Comparison of ENCODE assay signal across 21 cellular contexts in the genomic region with DNA sequence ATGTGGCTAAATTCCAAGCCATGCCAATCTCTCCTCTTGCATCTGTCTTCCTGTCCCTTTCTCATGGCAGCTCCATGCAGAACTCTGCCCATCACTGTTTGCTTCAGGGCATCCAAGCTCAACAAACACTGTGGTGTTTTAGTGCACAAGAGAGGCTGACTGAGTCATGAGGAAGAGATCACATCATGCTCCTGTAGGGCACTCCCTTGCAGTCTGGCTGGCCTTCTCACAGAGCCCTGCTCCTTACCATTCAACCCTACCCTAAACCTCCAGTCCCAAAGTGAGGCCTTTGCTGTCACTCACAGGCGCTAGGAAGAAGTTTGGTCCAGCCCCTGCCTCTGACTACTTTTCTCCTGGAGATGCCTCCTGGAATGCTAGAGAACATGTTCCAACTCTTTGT.
"Had no signal": no experiment of that assay in that cellular context is flagged by ENCODE, and none has a peak within 500 bp of the region (broad histone marks: within the 10 kb centered on the region; RNA-seq: fewer than 3 reads in every experiment).

No MANE protein-coding gene starts in this region.

- H3K27ac ChIP-seq: body of pancreas, dorsolateral prefrontal cortex, hepatocyte, parathyroid adenoma, spleen, thyroid gland had no signal

- H3K9me3 Mint-ChIP-seq: activated CD4-positive, alpha-beta memory T cell treated with anti-CD3 and anti-CD28 coated beads for 36 hours; activated naive CD8-positive, alpha-beta T cell treated with anti-CD3 and anti-CD28 coated beads, Interleukin-2, amount 10 ng/mL, durations not matched to agents 7 days and 5 days; mesothelial cell of epicardium had no signal

- H3K36me3 Mint-ChIP-seq: activated CD4-positive, alpha-beta memory T cell treated with anti-CD3 and anti-CD28 coated beads for 36 hours; activated naive CD8-positive, alpha-beta T cell treated with anti-CD3 and anti-CD28 coated beads, Interleukin-2, amount 10 ng/mL, durations not matched to agents 7 days and 5 days; mesothelial cell of epicardium; natural killer cell treated with Interleukin-12 subunit alpha and Interleukin-12 subunit beta and Interleukin-15 and Interleukin-18, amount 100 ng/mL, for 72 hours; WTC11 had no signal

- H3K27me3 Mint-ChIP-seq: activated CD4-positive, alpha-beta memory T cell treated with anti-CD3 and anti-CD28 coated beads for 36 hours; activated naive CD8-positive, alpha-beta T cell treated with anti-CD3 and anti-CD28 coated beads, Interleukin-2, amount 10 ng/mL, durations not matched to agents 7 days and 5 days; natural killer cell treated with Interleukin-12 subunit alpha and Interleukin-12 subunit beta and Interleukin-15 and Interleukin-18, amount 100 ng/mL, for 72 hours had no signal

- DNase-seq: activated CD4-positive, alpha-beta memory T cell treated with anti-CD3 and anti-CD28 coated beads for 36 hours; activated CD4-positive, alpha-beta T cell treated with anti-CD3 and anti-CD28 coated beads for 4 hours; activated naive CD8-positive, alpha-beta T cell treated with anti-CD3 and anti-CD28 coated beads, Interleukin-2, amount 10 ng/mL, durations not matched to agents 7 days and 5 days; amygdala; body of pancreas; central memory CD4-positive, alpha-beta T cell; dorsolateral prefrontal cortex; erythroblast; spleen; stimulated activated CD8-positive, alpha-beta memory T cell treated with anti-CD3 and anti-CD28 coated beads, Interleukin-4, amount 100 ng/mL, for 48 hours; stimulated activated naive CD4-positive, alpha-beta T cell; T-helper 2 cell; thyroid gland had no signal

- H3K27me3 ChIP-seq: body of pancreas, dorsolateral prefrontal cortex, hepatocyte, spleen, thyroid gland had no signal

- H3K27ac Mint-ChIP-seq: activated CD4-positive, alpha-beta memory T cell treated with anti-CD3 and anti-CD28 coated beads for 36 hours; activated naive CD8-positive, alpha-beta T cell treated with anti-CD3 and anti-CD28 coated beads, Interleukin-2, amount 10 ng/mL, durations not matched to agents 7 days and 5 days; mesothelial cell of epicardium; natural killer cell treated with Interleukin-12 subunit alpha and Interleukin-12 subunit beta and Interleukin-15 and Interleukin-18, amount 100 ng/mL, for 72 hours; WTC11 had no signal

- H3K4me1 Mint-ChIP-seq: activated naive CD8-positive, alpha-beta T cell treated with anti-CD3 and anti-CD28 coated beads, Interleukin-2, amount 10 ng/mL, durations not matched to agents 7 days and 5 days; mesothelial cell of epicardium had no signal

- H3K4me3 ChIP-seq: body of pancreas, dorsolateral prefrontal cortex, hepatocyte, lung, spleen, thyroid gland had no signal

- H3K9me3 ChIP-seq: body of pancreas, thyroid gland had no signal

- ATAC-seq: body of pancreas; left lobe of liver; natural killer cell treated with Interleukin-12 subunit alpha and Interleukin-12 subunit beta and Interleukin-15 and Interleukin-18, amount 100 ng/mL, for 72 hours; sciatic nerve; WTC11 had no signal

- H3K4me1 ChIP-seq: body of pancreas, parathyroid adenoma, spleen, thyroid gland had no signal

- H3K4me3 Mint-ChIP-seq: activated CD4-positive, alpha-beta memory T cell treated with anti-CD3 and anti-CD28 coated beads for 36 hours; activated naive CD8-positive, alpha-beta T cell treated with anti-CD3 and anti-CD28 coated beads, Interleukin-2, amount 10 ng/mL, durations not matched to agents 7 days and 5 days; mesothelial cell of epicardium; natural killer cell treated with Interleukin-12 subunit alpha and Interleukin-12 subunit beta and Interleukin-15 and Interleukin-18, amount 100 ng/mL, for 72 hours; WTC11 had no signal

- H3K36me3 ChIP-seq: spleen, thyroid gland had no signal
